In the genomic region with DNA sequence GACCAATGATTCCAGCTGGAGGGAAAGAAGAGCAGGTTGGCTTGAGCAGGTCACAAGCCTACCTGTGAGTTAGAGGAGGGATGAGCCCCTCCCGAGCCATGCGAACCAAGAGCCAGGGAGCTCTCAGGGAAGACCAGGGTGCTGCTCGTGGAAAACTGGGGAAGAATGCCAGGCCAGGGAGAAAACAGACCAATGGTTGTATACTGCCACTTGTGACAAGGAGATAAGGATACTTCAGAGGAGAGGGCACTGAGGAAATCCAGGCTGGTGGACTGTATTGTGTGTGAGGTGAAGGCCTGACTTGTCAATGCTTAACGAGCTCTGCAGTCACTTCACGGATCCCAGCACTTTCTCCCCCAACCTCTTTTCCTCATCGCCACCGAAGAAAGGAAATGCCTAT, we compare ENCODE assay signal across 23 cellular contexts.
A peak's percentile ranks its signal among the peaks of the same experiment; 100 is the strongest.
DNase-seq lines count a peak whose midpoint lies in the region; ATAC-seq and TF ChIP-seq lines count a peak whose summit lies in the region.
"Had no signal": no experiment of that assay in that cellular context is flagged by ENCODE, and none has a peak within 500 bp of the region (broad histone marks: within the 10 kb centered on the region; RNA-seq: fewer than 3 reads in every experiment).

No MANE protein-coding gene starts in this region.

- ATAC-seq in Right ventricle myocardium inferior: peak; percentile 42
- ATAC-seq in left ventricle myocardium superior: peak; percentile 73
- ATAC-seq in right cardiac atrium: no peak
- no peak for ATAC-seq in HG02840 (IDR thresholded peaks at IDR 0.05; ENCODE audit: low FRiP score, unreplicated experiment)
- ATAC-seq: GM12878 had no signal

- H3K36me3 ChIP-seq in hepatocyte (replicated peaks; ENCODE audit: insufficient read depth, low read depth): no peaks in the 10 kb centered on the region
- H3K36me3 ChIP-seq: BE2C, BLaER1 had no signal

- H3K27ac ChIP-seq in right cardiac atrium (ENCODE audit: low read length) (no peak overlapping the region), hepatocyte (peak overlapping the region; percentile 46)
- H3K27ac ChIP-seq: BLaER1 had no signal

- DNase-seq in Right ventricle myocardium inferior (ENCODE audit: missing footprints) (no peak), cardiac septum (ENCODE audit: low spot score) (no peak), left ventricle myocardium superior (no peak), right cardiac atrium (no peak), hepatocyte (ENCODE audit: low spot score) (no peak)
- DNase-seq: 8988T; ACHN; BE2C; C1 segment of cervical spinal cord; CD4-positive, alpha-beta memory T cell; CD4-positive, CD25-positive, alpha-beta regulatory T cell; CD8-positive, alpha-beta memory T cell; COR-L47; DMS 273 treated with DMSO at 0.1 percent for 48 hours; DMS153; DMS53; DMS79; DND-41; EL; GDM1 had no signal

- no peaks in the 10 kb centered on the region for H4K20me1 ChIP-seq in hepatocyte (ENCODE audit: insufficient read depth, poor library complexity, severe bottlenecking)
- H4K20me1 ChIP-seq: BLaER1 had no signal

- H3K9me3 ChIP-seq in right cardiac atrium (ENCODE audit: control insufficient read depth, low read length) (no peaks in the 10 kb centered on the region), hepatocyte (ENCODE audit: low read depth) (no peaks in the 10 kb centered on the region)
- H3K9me3 ChIP-seq: BE2C, BLaER1 had no signal

- H3K4me1 ChIP-seq in right cardiac atrium (ENCODE audit: control insufficient read depth, insufficient read depth, low read length): no peaks in the 10 kb centered on the region
- H3K4me1 ChIP-seq in hepatocyte (ENCODE audit: insufficient read depth): no peaks in the 10 kb centered on the region
- H3K4me1 ChIP-seq: BLaER1 had no signal

- no peak overlapping the region for H2AFZ ChIP-seq in hepatocyte

- no peaks in the 10 kb centered on the region for H3K9me2 ChIP-seq in hepatocyte (replicated peaks; ENCODE audit: insufficient read depth)

- TF ChIP-seq CTCF in hepatocyte (IDR thresholded peaks at IDR 0.05; ENCODE audit: poor library complexity): no peak

- intact Hi-C loops in Right ventricle myocardium inferior (cut with DNase I) (no loop called here), cardiac septum (cut with DNase I) (no loop called here), left ventricle myocardium superior (cut with micrococcal nuclease) (no loop called here), right cardiac atrium (cut with DNase I) (no loop called here)

- no peaks in the 10 kb centered on the region for H3K79me2 ChIP-seq in hepatocyte

- 62% methylated on average over 7 of the region's 7 CpGs for WGBS in right cardiac atrium
- WGBS in hepatocyte (ENCODE audit: low lambda C conversion rate, missing lambda C conversion rate): 80% methylated on average over 7 of the region's 7 CpGs

- H3K4me3 ChIP-seq in right cardiac atrium (ENCODE audit: low read length) (no peak overlapping the region), hepatocyte (no peak overlapping the region)
- H3K4me3 ChIP-seq: BLaER1, GM12878 had no signal

- no peak overlapping the region for H3K4me2 ChIP-seq in hepatocyte
- H3K4me2 ChIP-seq: BLaER1 had no signal

- H3K27me3 ChIP-seq in right cardiac atrium (ENCODE audit: control insufficient read depth, insufficient read depth) (no peaks in the 10 kb centered on the region), hepatocyte (no peaks in the 10 kb centered on the region)
- H3K27me3 ChIP-seq: BE2C, BLaER1 had no signal

Comparison
In these comparisons a context has a peak if more than half of its experiments do, and no peak if none do; other contexts are left out.
1. ATAC-seq: peak in Right ventricle myocardium inferior (single experiment) and left ventricle myocardium superior (single experiment); none in right cardiac atrium (0 of 2) and HG02840 (single experiment).